Comparison of ENCODE assay signal across 8 cellular contexts in genomic region chr16:4052801-4053662, GRCh38.
DNase-seq lines count a peak whose midpoint lies in the region; ATAC-seq lines count a peak whose summit lies in the region.

No MANE protein-coding gene starts in this region.

- DNase-seq in AG20443 (ENCODE audit: low spot score) (peak; percentile 77), NCI-H1694 (lab: John Stamatoyannopoulos, UW) (peak; percentile 17), hepatic stellate cell (ENCODE audit: low spot score) (peak; percentile 47), stromal cell of bone marrow (ENCODE audit: low read depth) (peak; percentile 27), NAMALWA (ENCODE audit: low spot score) (no peak)
- no peak for DNase-seq in stimulated activated CD4-positive, alpha-beta T cell treated with anti-CD3 and anti-CD28 coated beads, Interleukin-1b, Interleukin-23, amount 100 ng/mL, for 48 hours

- ATAC-seq in HG03175 (IDR thresholded peaks at IDR 0.05; ENCODE audit: unreplicated experiment) = no peak

- peak overlapping the region; percentile 15 for H3K27ac ChIP-seq in adipose tissue (ENCODE audit: low read depth, low read length)

- 41 to 52% (median 46%) methylated on average over 31 of the region's 31 CpGs for WGBS in adipose tissue, 3 donors

Comparison
In these comparisons a context has a peak if more than half of its experiments do, and no peak if none do; other contexts are left out.
1. DNase-seq: peak in AG20443 (single experiment), NCI-H1694 (single experiment), hepatic stellate cell (single experiment) and stromal cell of bone marrow (single experiment); none in stimulated activated CD4-positive, alpha-beta T cell treated with anti-CD3 and anti-CD28 coated beads, Interleukin-1b, Interleukin-23, amount 100 ng/mL, for 48 hours (single experiment) and NAMALWA (single experiment).